In genomic region chr5:145792840-145793239, GRCh38 we compare ENCODE assay signal across 1 cellular context.
TF ChIP-seq lines count a peak whose summit lies in the region.

No MANE protein-coding gene starts in this region.

TF ChIP-seq in WTC11, 78 proteins besides CTCF, POLR2A, EP300 and RAD21 (continued from another document):
- TF ChIP-seq HMGXB4 (CRISPR knock-in tag; IDR thresholded peaks at IDR 0.05) (no peak), ZNF423 (CRISPR knock-in tag; IDR thresholded peaks at IDR 0.05) (no peak), IRF1 (CRISPR knock-in tag; IDR thresholded peaks at IDR 0.05) (no peak), ERG (CRISPR knock-in tag; IDR thresholded peaks at IDR 0.05) (no peak)
